In the genomic region with DNA sequence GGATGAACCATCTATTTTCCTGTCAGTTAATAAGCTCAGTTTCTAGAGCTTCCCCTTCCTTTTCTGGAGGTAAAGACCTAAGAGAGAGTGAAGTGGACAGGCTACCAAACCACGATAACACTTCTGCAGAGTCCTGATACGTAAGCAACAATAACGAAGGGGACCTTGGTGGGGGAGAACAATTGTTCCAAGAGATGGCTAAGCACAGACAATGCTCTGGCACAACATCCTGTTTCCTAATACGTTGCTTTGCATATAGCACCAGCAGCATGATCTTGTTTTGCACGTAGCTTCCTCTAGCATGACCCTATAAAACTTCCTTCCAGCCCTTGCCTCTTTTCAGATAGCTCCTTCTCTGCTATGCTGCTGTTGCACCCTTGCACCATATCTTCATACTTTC, we compare ENCODE assay signal across 14 cellular contexts.
DNase-seq lines count a peak whose midpoint lies in the region; ATAC-seq and TF ChIP-seq lines count a peak whose summit lies in the region.
"Had no signal": no experiment of that assay in that cellular context is flagged by ENCODE, and none has a peak within 500 bp of the region (broad histone marks: within the 10 kb centered on the region; RNA-seq: fewer than 3 reads in every experiment).

No MANE protein-coding gene starts in this region.

- POLR2A ChIA-PET in PC-9 (lab: Charles Lee; ENCODE audit: unreplicated experiment): no interaction called here

- H3K9me2 ChIP-seq in PC-9 (ENCODE audit: insufficient read depth): no peaks in the 10 kb centered on the region

- peak; percentile 8 for DNase-seq in GDM1 (lab: John Stamatoyannopoulos, UW)
- DNase-seq in OCI-M1 (lab: John Stamatoyannopoulos, UW): peak; percentile 84
- DNase-seq in PC-9: no peak
- no peak for DNase-seq in activated CD8-positive, alpha-beta memory T cell treated with anti-CD3 and anti-CD28 coated beads, Interleukin-2, amount 10 ng/mL, durations not matched to agents 7 days and 5 days
- DNase-seq: activated CD4-positive, alpha-beta T cell treated with anti-CD3 and anti-CD28 coated beads for 36 hours; activated T-cell treated with anti-CD3 and anti-CD28 coated beads, Interleukin-2, amount 50 U/mL, for 4 hours; left colon; psoas muscle; thyroid gland had no signal

- TF ChIP-seq CTCF in PC-9 (conservative IDR thresholded peaks at IDR 0.05): no peak

- H3K36me3 Mint-ChIP-seq in activated CD8-positive, alpha-beta memory T cell treated with anti-CD3 and anti-CD28 coated beads, Interleukin-2, amount 10 ng/mL, durations not matched to agents 7 days and 5 days: no peaks in the 10 kb centered on the region

- no peaks in the 10 kb centered on the region for H3F3A ChIP-seq in PC-9 (ENCODE audit: insufficient read depth, low read depth)

- H3K27ac ChIP-seq in PC-9: no peak overlapping the region
- H3K27ac ChIP-seq: epithelial cell of prostate, psoas muscle, thyroid gland had no signal

- H3K9me3 ChIP-seq in PC-9 (ENCODE audit: insufficient read depth, low read depth): no peaks in the 10 kb centered on the region
- H3K9me3 ChIP-seq: psoas muscle, thyroid gland had no signal

- no TSS peak for BruUV-seq in PC-9 (replicated peaks; lab: Mats Ljungman, UMichigan)

- no peaks in the 10 kb centered on the region for H3K4me1 Mint-ChIP-seq in activated CD8-positive, alpha-beta memory T cell treated with anti-CD3 and anti-CD28 coated beads, Interleukin-2, amount 10 ng/mL, durations not matched to agents 7 days and 5 days
- H3K4me1 Mint-ChIP-seq: activated CD4-positive, alpha-beta T cell treated with anti-CD3 and anti-CD28 coated beads for 36 hours had no signal

- H3K4me1 ChIP-seq in PC-9 (replicated peaks; ENCODE audit: insufficient read depth): no peaks in the 10 kb centered on the region
- H3K4me1 ChIP-seq: psoas muscle, thyroid gland had no signal

- H3K27me3 ChIP-seq in PC-9 (ENCODE audit: insufficient read depth, low read depth): no peaks in the 10 kb centered on the region
- H3K27me3 ChIP-seq: thyroid gland had no signal

- no peak overlapping the region for H2AFZ ChIP-seq in PC-9

- peak; percentile 59 for ATAC-seq in GM19328 (IDR thresholded peaks at IDR 0.05; ENCODE audit: unreplicated experiment)
- ATAC-seq in HG03135 (IDR thresholded peaks at IDR 0.05; ENCODE audit: unreplicated experiment): peak; percentile 82
- no peak for ATAC-seq in activated CD8-positive, alpha-beta memory T cell treated with anti-CD3 and anti-CD28 coated beads, Interleukin-2, amount 10 ng/mL, durations not matched to agents 7 days and 5 days
- ATAC-seq in GM21423 (IDR thresholded peaks at IDR 0.05; ENCODE audit: unreplicated experiment): no peak
- no peak for ATAC-seq in HG03439 (IDR thresholded peaks at IDR 0.05; ENCODE audit: unreplicated experiment)
- ATAC-seq: activated CD4-positive, alpha-beta T cell treated with anti-CD3 and anti-CD28 coated beads for 36 hours; activated T-cell treated with anti-CD3 and anti-CD28 coated beads, Interleukin-2, amount 50 U/mL, for 4 hours; left colon; psoas muscle had no signal

- no peaks in the 10 kb centered on the region for H3K79me2 ChIP-seq in PC-9 (ENCODE audit: low read depth)

- H3K27ac Mint-ChIP-seq in activated CD8-positive, alpha-beta memory T cell treated with anti-CD3 and anti-CD28 coated beads, Interleukin-2, amount 10 ng/mL, durations not matched to agents 7 days and 5 days: no peak overlapping the region
- H3K27ac Mint-ChIP-seq: activated CD4-positive, alpha-beta T cell treated with anti-CD3 and anti-CD28 coated beads for 36 hours had no signal

- H3K27me3 Mint-ChIP-seq in activated CD8-positive, alpha-beta memory T cell treated with anti-CD3 and anti-CD28 coated beads, Interleukin-2, amount 10 ng/mL, durations not matched to agents 7 days and 5 days: no peaks in the 10 kb centered on the region
- H3K27me3 Mint-ChIP-seq: activated CD4-positive, alpha-beta T cell treated with anti-CD3 and anti-CD28 coated beads for 36 hours had no signal

- H3K4me3 Mint-ChIP-seq in activated CD8-positive, alpha-beta memory T cell treated with anti-CD3 and anti-CD28 coated beads, Interleukin-2, amount 10 ng/mL, durations not matched to agents 7 days and 5 days: no peak overlapping the region
- H3K4me3 Mint-ChIP-seq: activated CD4-positive, alpha-beta T cell treated with anti-CD3 and anti-CD28 coated beads for 36 hours; activated T-cell treated with anti-CD3 and anti-CD28 coated beads, Interleukin-2, amount 50 U/mL, for 4 hours had no signal

- H3K4me3 ChIP-seq in PC-9: no peak overlapping the region
- H3K4me3 ChIP-seq: psoas muscle, thyroid gland had no signal

- CTCF ChIA-PET in PC-9 (lab: Charles Lee): no interaction called here
- CTCF ChIA-PET in activated CD8-positive, alpha-beta memory T cell treated with anti-CD3 and anti-CD28 coated beads, Interleukin-2, amount 10 ng/mL, durations not matched to agents 7 days and 5 days (lab: Charles Lee): no interaction called here

- H4K20me1 ChIP-seq in PC-9 (ENCODE audit: insufficient read depth): no peaks in the 10 kb centered on the region

- intact Hi-C loops in PC-9 (cut with micrococcal nuclease; ENCODE audit: unreplicated experiment): no loop called here

- peaks cover 5% of the 10 kb centered on the region for H3K9me3 Mint-ChIP-seq in activated CD8-positive, alpha-beta memory T cell treated with anti-CD3 and anti-CD28 coated beads, Interleukin-2, amount 10 ng/mL, durations not matched to agents 7 days and 5 days (ENCODE audit: low read depth)

- H3K36me3 ChIP-seq in PC-9 (ENCODE audit: low read depth): no peaks in the 10 kb centered on the region
- H3K36me3 ChIP-seq: thyroid gland had no signal

- no peak overlapping the region for H3K4me2 ChIP-seq in PC-9

Comparison
In these comparisons a context has a peak if more than half of its experiments do, and no peak if none do; other contexts are left out.
1. DNase-seq: peak in GDM1 (single experiment) and OCI-M1 (single experiment); none in PC-9 (0 of 2) and activated CD8-positive, alpha-beta memory T cell treated with anti-CD3 and anti-CD28 coated beads, Interleukin-2, amount 10 ng/mL, durations not matched to agents 7 days and 5 days (single experiment).
2. ATAC-seq: peak in GM19328 (single experiment) and HG03135 (single experiment); none in activated CD8-positive, alpha-beta memory T cell treated with anti-CD3 and anti-CD28 coated beads, Interleukin-2, amount 10 ng/mL, durations not matched to agents 7 days and 5 days (single experiment), GM21423 (single experiment) and HG03439 (single experiment).